In genomic region chr1:226976671-226977287, GRCh38 we compare ENCODE assay signal across 16 cellular contexts.
"Had no signal": no experiment of that assay in that cellular context is flagged by ENCODE, and none has a peak within 500 bp of the region (broad histone marks: within the 10 kb centered on the region; RNA-seq: fewer than 3 reads in every experiment).

No MANE protein-coding gene starts in this region.

- ATAC-seq: activated CD4-positive, CD25-positive, alpha-beta regulatory T cell treated with anti-CD3 and anti-CD28 coated beads, Interleukin-2, amount 50 U/mL, for 24 hours; activated CD8-positive, alpha-beta memory T cell treated with anti-CD3 and anti-CD28 coated beads, Interleukin-2, amount 10 ng/mL, durations not matched to agents 7 days and 5 days had no signal

- H3K4me1 Mint-ChIP-seq: activated CD8-positive, alpha-beta memory T cell treated with anti-CD3 and anti-CD28 coated beads, Interleukin-2, amount 10 ng/mL, durations not matched to agents 7 days and 5 days had no signal

- H3K79me2 ChIP-seq: parathyroid adenoma had no signal

- H3K9ac ChIP-seq: parathyroid adenoma had no signal

- H2AFZ ChIP-seq: parathyroid adenoma had no signal

- H3K4me3 ChIP-seq: suprapubic skin had no signal

- DNase-seq: activated CD4-positive, alpha-beta T cell treated with anti-CD3 and anti-CD28 coated beads, Interleukin-2, amount 50 U/mL, for 48 hours; activated CD8-positive, alpha-beta memory T cell treated with anti-CD3 and anti-CD28 coated beads, Interleukin-2, amount 10 ng/mL, durations not matched to agents 7 days and 5 days; activated gamma-delta T cell; activated T-cell treated with anti-CD3 and anti-CD28 coated beads, Interleukin-2, amount 50 U/mL, for 48 hours; immature natural killer cell; retina; SIG-M5; stimulated activated naive CD4-positive, alpha-beta T cell had no signal

- H3K27me3 ChIP-seq: suprapubic skin had no signal

- H3K27ac ChIP-seq: parathyroid adenoma, suprapubic skin had no signal

- H3K4me1 ChIP-seq: parathyroid adenoma had no signal

- H3K9me3 ChIP-seq: suprapubic skin had no signal

- H3K27me3 Mint-ChIP-seq: activated CD8-positive, alpha-beta memory T cell treated with anti-CD3 and anti-CD28 coated beads, Interleukin-2, amount 10 ng/mL, durations not matched to agents 7 days and 5 days; central memory CD8-positive, alpha-beta T cell; dendritic cell treated with granulocyte-macrophage colony-stimulating factor and Interleukin-4, amounts not matched to agents 40 ng/mL and 50 ng/mL, for 4 days had no signal

- H3K4me3 Mint-ChIP-seq: activated CD8-positive, alpha-beta memory T cell treated with anti-CD3 and anti-CD28 coated beads, Interleukin-2, amount 10 ng/mL, durations not matched to agents 7 days and 5 days; central memory CD8-positive, alpha-beta T cell; dendritic cell treated with granulocyte-macrophage colony-stimulating factor and Interleukin-4, amounts not matched to agents 40 ng/mL and 50 ng/mL, for 4 days; immature natural killer cell; mesothelial cell of epicardium; neural crest cell; T-helper 2 cell treated with Interferon-gamma antibody and Interleukin-4, amounts not matched to agents 5 μg/mL and 100 μg/mL, for 36 hours had no signal

- H3K27ac Mint-ChIP-seq: activated CD8-positive, alpha-beta memory T cell treated with anti-CD3 and anti-CD28 coated beads, Interleukin-2, amount 10 ng/mL, durations not matched to agents 7 days and 5 days; dendritic cell treated with granulocyte-macrophage colony-stimulating factor and Interleukin-4, amounts not matched to agents 40 ng/mL and 50 ng/mL, for 4 days; immature natural killer cell; mesothelial cell of epicardium; T-helper 2 cell treated with Interferon-gamma antibody and Interleukin-4, amounts not matched to agents 5 μg/mL and 100 μg/mL, for 36 hours had no signal
